8 cellular contexts compared by ENCODE assay signal in the genomic region with DNA sequence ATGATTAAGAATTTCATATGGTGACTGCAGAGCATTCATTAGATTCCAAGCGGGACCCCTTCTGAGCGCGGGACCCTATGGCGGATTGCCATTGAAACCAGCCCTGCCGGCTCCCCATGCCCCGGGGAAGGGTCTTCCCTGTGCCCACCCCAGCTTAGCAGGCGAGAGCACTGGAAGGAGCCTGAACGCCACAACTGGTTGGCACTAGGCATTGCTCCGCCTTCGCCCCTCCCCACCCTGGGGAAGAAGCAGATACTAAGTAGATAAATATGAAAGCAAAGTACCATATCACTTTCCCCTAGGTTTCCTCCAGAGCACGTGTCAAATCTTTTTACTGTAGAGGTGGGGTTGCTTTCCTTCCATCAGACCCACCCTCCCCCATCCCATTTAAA.
DNase-seq lines count a peak whose midpoint lies in the region; ATAC-seq and TF ChIP-seq lines count a peak whose summit lies in the region.

No MANE protein-coding gene starts in this region.

- H3K27me3 ChIP-seq in duodenal mucosa (ENCODE audit: control insufficient read depth in 1 of 2, insufficient read depth in 2 of 2, low read length in 2 of 2) (peaks cover 20 to 32% of the 10 kb centered on the region in 2 donors), mononuclear cell (ENCODE audit: insufficient read depth, low read length) (peaks cover 39% of the 10 kb centered on the region), MM.1S (replicated peaks; ENCODE audit: insufficient read depth, low read length) (0 out of 2 replicates have a peak, but pooled peaks cover 8% of the 10 kb centered on the region)

- H3F3A ChIP-seq in MM.1S (ENCODE audit: insufficient read depth, low read length) = no peaks in the 10 kb centered on the region

- no peaks in the 10 kb centered on the region for H3K9me2 ChIP-seq in MM.1S (replicated peaks; ENCODE audit: insufficient read depth, low read length)

- peak overlapping the region in 3 of 4 donors; percentile 36 to 68 (median 64) for H3K4me3 Mint-ChIP-seq in IgD-negative memory B cell
- no peak overlapping the region for H3K4me3 Mint-ChIP-seq in natural killer cell treated with Interleukin-12 subunit alpha and Interleukin-12 subunit beta and Interleukin-15 and Interleukin-18, amount 100 ng/mL, for 72 hours

- H3K36me3 Mint-ChIP-seq in IgD-negative memory B cell = no peaks in the 10 kb centered on the region
- no peaks in the 10 kb centered on the region for H3K36me3 Mint-ChIP-seq in natural killer cell treated with Interleukin-12 subunit alpha and Interleukin-12 subunit beta and Interleukin-15 and Interleukin-18, amount 100 ng/mL, for 72 hours

- H4K20me1 ChIP-seq in MM.1S (ENCODE audit: insufficient read depth, low read length) = no peaks in the 10 kb centered on the region

- DNase-seq in A172 (ENCODE audit: low spot score) (peak; percentile 6), epidermal melanocyte (ENCODE audit: insufficient read length, low spot score) (no peak), MM.1S (no peak)
- no peak for DNase-seq in natural killer cell treated with Interleukin-12 subunit alpha and Interleukin-12 subunit beta and Interleukin-15 and Interleukin-18, amount 100 ng/mL, for 72 hours (ENCODE audit: low spot score)

- ATAC-seq in natural killer cell treated with Interleukin-12 subunit alpha and Interleukin-12 subunit beta and Interleukin-15 and Interleukin-18, amount 100 ng/mL, for 72 hours = no peak
- no peak for ATAC-seq in GM19397 (IDR thresholded peaks at IDR 0.05; ENCODE audit: unreplicated experiment)

- H3K9me3 Mint-ChIP-seq in IgD-negative memory B cell = no peaks in the 10 kb centered on the region
- no peaks in the 10 kb centered on the region for H3K9me3 Mint-ChIP-seq in natural killer cell treated with Interleukin-12 subunit alpha and Interleukin-12 subunit beta and Interleukin-15 and Interleukin-18, amount 100 ng/mL, for 72 hours

- H3K27me3 Mint-ChIP-seq in IgD-negative memory B cell = peaks cover 30% of the 10 kb centered on the region
- H3K27me3 Mint-ChIP-seq in natural killer cell treated with Interleukin-12 subunit alpha and Interleukin-12 subunit beta and Interleukin-15 and Interleukin-18, amount 100 ng/mL, for 72 hours = peaks cover 23 to 24% of the 10 kb centered on the region in 2 donors

- H3K36me3 ChIP-seq in duodenal mucosa (ENCODE audit: control insufficient read depth in 1 of 2, insufficient read depth in 2 of 2, low read length in 2 of 2) (no peaks in the 10 kb centered on the region), MM.1S (replicated peaks; ENCODE audit: insufficient read depth, low read length) (no peaks in the 10 kb centered on the region)

- no peaks in the 10 kb centered on the region for H3K79me2 ChIP-seq in MM.1S (ENCODE audit: low read length)

- H3K27ac Mint-ChIP-seq in IgD-negative memory B cell = no peak overlapping the region
- H3K27ac Mint-ChIP-seq in natural killer cell treated with Interleukin-12 subunit alpha and Interleukin-12 subunit beta and Interleukin-15 and Interleukin-18, amount 100 ng/mL, for 72 hours = no peak overlapping the region

- H3K27ac ChIP-seq in duodenal mucosa (ENCODE audit: low read depth, low read length) (no peak overlapping the region), MM.1S (ENCODE audit: low read length) (no peak overlapping the region)

- TF ChIP-seq CTCF in MM.1S (IDR thresholded peaks at IDR 0.05; ENCODE audit: low read length) = no peak

- H3K9ac ChIP-seq in duodenal mucosa (ENCODE audit: low read depth in 1 of 2, low read length in 2 of 2) (peak overlapping the region in 1 of 2 donors; percentile 2), MM.1S (ENCODE audit: low read length) (no peak overlapping the region)

- H3K4me1 Mint-ChIP-seq in IgD-negative memory B cell = peaks cover 0 to 7% (median 0%) of the 10 kb centered on the region in 3 donors
- peaks cover 2 to 5% of the 10 kb centered on the region in 2 donors for H3K4me1 Mint-ChIP-seq in natural killer cell treated with Interleukin-12 subunit alpha and Interleukin-12 subunit beta and Interleukin-15 and Interleukin-18, amount 100 ng/mL, for 72 hours (ENCODE audit: low read depth in 2 of 2)

- H3K4me1 ChIP-seq in duodenal mucosa (ENCODE audit: control insufficient read depth in 1 of 2, insufficient read depth in 2 of 2, low read length in 2 of 2) (peaks cover 0 to 16% of the 10 kb centered on the region in 2 donors), mononuclear cell (ENCODE audit: insufficient read depth, low read length) (peaks cover 27% of the 10 kb centered on the region), MM.1S (ENCODE audit: low read length) (peaks cover 15% of the 10 kb centered on the region)

- no peak overlapping the region for H3K4me2 ChIP-seq in MM.1S (ENCODE audit: low read depth, low read length)

- H3K4me3 ChIP-seq in duodenal mucosa (ENCODE audit: low read depth in 1 of 2, low read length in 2 of 2) (peak overlapping the region; percentile 61 to 64), mononuclear cell (ENCODE audit: low read length) (peak overlapping the region; percentile 31), MM.1S (ENCODE audit: low read length) (no peak overlapping the region)

- no peak overlapping the region for H2AFZ ChIP-seq in MM.1S (ENCODE audit: low read length)

- H3K9me3 ChIP-seq in duodenal mucosa (ENCODE audit: control insufficient read depth in 1 of 2, low read length in 2 of 2) (no peaks in the 10 kb centered on the region), mononuclear cell (ENCODE audit: low read depth, low read length) (no peaks in the 10 kb centered on the region), MM.1S (replicated peaks; ENCODE audit: insufficient read depth, low read length) (no peaks in the 10 kb centered on the region)
